In genomic region chr13:69657676-69658075, GRCh38 we compare ENCODE assay signal across 3 cellular contexts.
"Had no signal": no experiment of that assay in that cellular context is flagged by ENCODE, and none has a peak within 500 bp of the region (broad histone marks: within the 10 kb centered on the region; RNA-seq: fewer than 3 reads in every experiment).

No MANE protein-coding gene starts in this region.

- DNase-seq: GDM1, GF-D8 had no signal

- H3K4me3 ChIP-seq: GM12878 had no signal

- ATAC-seq: GM12878 had no signal
